ENCODE assay signal across 1 cellular context in genomic region chr17:4986951-4987766, GRCh38.
TF ChIP-seq lines count a peak whose summit lies in the region.

CAMTA2 (minus strand) TSS chr17:4987675; CDS start chr17:4986222, 1,453 bp downstream.

TF ChIP-seq in SK-N-SH, 30 proteins besides CTCF, POLR2A, EP300 and RAD21 (continued from another document):
- TF ChIP-seq USF1 (IDR thresholded peaks at IDR 0.05; ENCODE audit: borderline replicate concordance, low read depth) (0 out of 2 replicates have a peak, but pooled peaks have one; percentile 21), FOXM1 (IDR thresholded peaks at IDR 0.05; ENCODE audit: low read depth) (peak; percentile 31; the same call in 1 of the 2 replicates), POLR2AphosphoS5 (IDR thresholded peaks at IDR 0.05; ENCODE audit: low read depth, low read length) (peak; percentile 71; the same call in 1 of the 2 replicates), RFX5 (IDR thresholded peaks at IDR 0.05; ENCODE audit: low read length) (no peak), JUND (IDR thresholded peaks at IDR 0.05) (no peak), REST (IDR thresholded peaks at IDR 0.05; ENCODE audit: low read depth, low read length) (no peak), NRF1 (IDR thresholded peaks at IDR 0.05; ENCODE audit: low read depth, low read length) (peak; percentile 43; the same call in 1 of the 2 replicates), MXI1 (IDR thresholded peaks at IDR 0.05; ENCODE audit: low read depth, low read length) (peak; percentile 95), MAX (IDR thresholded peaks at IDR 0.05; ENCODE audit: low read depth) (peak; percentile 93; the same call in 1 of the 2 replicates), ZBTB33 (IDR thresholded peaks at IDR 0.05; ENCODE audit: borderline replicate concordance, low read depth) (no peak), YY1 (IDR thresholded peaks at IDR 0.05; ENCODE audit: low read depth) (peak; percentile 82), RCOR1 (IDR thresholded peaks at IDR 0.05; ENCODE audit: low read length) (no peak), TAF1 (IDR thresholded peaks at IDR 0.05; ENCODE audit: borderline replicate concordance, low read depth, low read length) (no peak; the same call in 1 of the 2 replicates), ELF1 (IDR thresholded peaks at IDR 0.05) (no peak; the same call in 1 of the 2 replicates), FOXJ3 (CRISPR knock-in tag; IDR thresholded peaks at IDR 0.05) (no peak), SMC3 (IDR thresholded peaks at IDR 0.05; ENCODE audit: low read depth, low read length) (peak; percentile 29; the same call in 1 of the 2 replicates), SIN3A (IDR thresholded peaks at IDR 0.05; ENCODE audit: borderline replicate concordance, low read depth, low read length) (0 out of 2 replicates have a peak, but pooled peaks have one; percentile 79), GATA2 (CRISPR knock-in tag; IDR thresholded peaks at IDR 0.05) (no peak)
